Comparison of ENCODE assay signal across 1 cellular context in the genomic region with DNA sequence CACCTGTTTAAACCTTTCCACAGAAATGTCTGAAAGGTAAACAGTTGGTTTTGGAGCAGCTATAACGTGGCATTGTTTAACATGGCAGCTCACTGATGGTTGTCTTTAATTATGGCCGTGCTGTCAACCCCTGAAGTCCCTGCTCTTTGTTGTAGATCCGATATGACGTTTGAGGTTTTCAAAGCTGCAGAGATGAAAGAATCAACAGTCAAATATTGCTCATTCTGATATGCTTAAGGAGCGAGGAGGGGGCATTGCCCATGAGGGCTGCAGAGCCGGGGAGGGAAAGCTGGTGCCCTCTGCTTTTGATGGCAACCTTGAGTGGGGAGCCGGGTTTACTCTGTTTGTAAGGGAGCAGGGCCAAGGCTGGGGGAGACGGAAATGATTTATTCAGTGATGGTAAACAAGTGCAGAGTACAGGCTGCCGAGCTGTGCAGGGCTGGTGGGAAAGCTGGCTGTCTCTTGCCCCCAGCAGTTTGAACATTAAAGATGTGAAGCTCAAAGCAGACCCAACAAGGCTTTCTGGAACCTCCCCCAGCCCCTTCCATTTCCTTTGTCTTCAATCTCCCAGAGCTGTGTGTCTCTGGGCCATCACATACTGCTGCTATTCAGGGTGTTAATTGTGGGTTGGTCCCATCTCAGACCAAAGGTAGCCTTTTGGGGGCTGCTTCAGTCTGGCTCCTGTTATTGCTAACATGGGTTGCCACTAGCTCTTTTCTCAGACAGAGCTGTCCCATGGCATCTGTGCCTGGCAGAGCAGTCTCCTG.
A peak's percentile ranks its signal among the peaks of the same experiment; 100 is the strongest.
TF ChIP-seq lines count a peak whose summit lies in the region.

No MANE protein-coding gene starts in this region.

TF ChIP-seq in HepG2, 621 proteins besides CTCF, POLR2A, EP300 and RAD21 (continued from another document and continues in another):
- TF ChIP-seq ZBTB40 (IDR thresholded peaks at IDR 0.05), result no peak
- peak; percentile 51; the same call in 1 of the 2 replicates for TF ChIP-seq ZBTB40 (CRISPR knock-in tag; IDR thresholded peaks at IDR 0.05)
- no peak for TF ChIP-seq ZNF230 (CRISPR knock-in tag; IDR thresholded peaks at IDR 0.05)
- TF ChIP-seq DBP (CRISPR knock-in tag; IDR thresholded peaks at IDR 0.05; ENCODE audit: not compliant biosample characterization), result no peak
- no peak for TF ChIP-seq SRF (IDR thresholded peaks at IDR 0.05; ENCODE audit: low read depth, low read length)
- no peak for TF ChIP-seq ZNF570 (CRISPR knock-in tag; IDR thresholded peaks at IDR 0.05; ENCODE audit: borderline replicate concordance)
- TF ChIP-seq, protein P1, sequence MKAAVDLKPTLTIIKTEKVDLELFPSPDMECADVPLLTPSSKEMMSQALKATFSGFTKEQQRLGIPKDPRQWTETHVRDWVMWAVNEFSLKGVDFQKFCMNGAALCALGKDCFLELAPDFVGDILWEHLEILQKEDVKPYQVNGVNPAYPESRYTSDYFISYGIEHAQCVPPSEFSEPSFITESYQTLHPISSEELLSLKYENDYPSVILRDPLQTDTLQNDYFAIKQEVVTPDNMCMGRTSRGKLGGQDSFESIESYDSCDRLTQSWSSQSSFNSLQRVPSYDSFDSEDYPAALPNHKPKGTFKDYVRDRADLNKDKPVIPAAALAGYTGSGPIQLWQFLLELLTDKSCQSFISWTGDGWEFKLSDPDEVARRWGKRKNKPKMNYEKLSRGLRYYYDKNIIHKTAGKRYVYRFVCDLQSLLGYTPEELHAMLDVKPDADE (CRISPR knock-in tag; IDR thresholded peaks at IDR 0.05), result no peak
- TF ChIP-seq, protein P2, sequence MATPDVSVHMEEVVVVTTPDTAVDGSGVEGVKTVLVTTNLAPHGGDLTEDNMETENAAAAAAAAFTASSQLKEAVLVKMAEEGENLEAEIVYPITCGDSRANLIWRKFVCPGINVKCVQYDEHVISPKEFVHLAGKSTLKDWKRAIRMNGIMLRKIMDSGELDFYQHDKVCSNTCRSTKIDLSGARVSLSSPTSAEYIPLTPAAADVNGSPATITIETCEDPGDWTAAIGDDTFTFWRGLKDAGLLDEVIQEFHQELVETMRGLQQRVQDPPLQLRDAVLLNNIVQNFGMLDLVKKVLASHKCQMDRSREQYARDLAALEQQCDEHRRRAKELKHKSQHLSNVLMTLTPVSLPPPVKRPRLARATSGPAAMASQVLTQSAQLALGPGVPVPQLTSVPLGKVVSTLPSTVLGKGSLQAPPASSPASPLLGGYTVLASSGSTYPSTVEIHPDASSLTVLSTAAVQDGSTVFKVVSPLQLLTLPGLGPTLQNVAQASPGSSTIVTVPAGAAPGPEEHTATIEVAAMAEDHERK (CRISPR knock-in tag; IDR thresholded peaks at IDR 0.05; ENCODE audit: low read depth), result no peak
- peak; percentile 87 for TF ChIP-seq SOX13 (IDR thresholded peaks at IDR 0.05)
- peak in 1 of 2 experiments; percentile 94; a peak in 2 of 4 replicates for TF ChIP-seq SOX13 (CRISPR knock-in tag; conservative IDR thresholded peaks at IDR 0.05 in 1 of 2, IDR thresholded peaks at IDR 0.05 in 1 of 2)
- TF ChIP-seq, protein P3, sequence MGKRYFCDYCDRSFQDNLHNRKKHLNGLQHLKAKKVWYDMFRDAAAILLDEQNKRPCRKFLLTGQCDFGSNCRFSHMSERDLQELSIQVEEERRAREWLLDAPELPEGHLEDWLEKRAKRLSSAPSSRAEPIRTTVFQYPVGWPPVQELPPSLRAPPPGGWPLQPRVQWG (CRISPR knock-in tag; IDR thresholded peaks at IDR 0.05; ENCODE audit: borderline replicate concordance, low read depth), result no peak
- no peak for TF ChIP-seq NFYC (CRISPR knock-in tag; IDR thresholded peaks at IDR 0.05)
- peak; percentile 97 for TF ChIP-seq ETV5 (CRISPR knock-in tag; IDR thresholded peaks at IDR 0.05; ENCODE audit: borderline replicate concordance)
- no peak for TF ChIP-seq JDP2 (CRISPR knock-in tag; IDR thresholded peaks at IDR 0.05; ENCODE audit: borderline replicate concordance)
- no peak for TF ChIP-seq ZSCAN22 (CRISPR knock-in tag; IDR thresholded peaks at IDR 0.05)
- TF ChIP-seq PHF5A (CRISPR knock-in tag; IDR thresholded peaks at IDR 0.05; ENCODE audit: low read depth, unreplicated experiment), result peak; percentile 76
- 0 out of 2 replicates have a peak, but pooled peaks have one; percentile 43 for TF ChIP-seq ZNF431 (CRISPR knock-in tag; IDR thresholded peaks at IDR 0.05; ENCODE audit: borderline replicate concordance, low read depth)
- no peak for TF ChIP-seq ZNF776 (CRISPR knock-in tag; IDR thresholded peaks at IDR 0.05)
- TF ChIP-seq YEATS4 (CRISPR knock-in tag; IDR thresholded peaks at IDR 0.05; ENCODE audit: borderline replicate concordance), result peak; percentile 44; the same call in 1 of the 2 replicates
- TF ChIP-seq TBL1XR1 (IDR thresholded peaks at IDR 0.05; ENCODE audit: borderline replicate concordance, low read length, partially characterized antibody), result no peak
- TF ChIP-seq ZBTB14 (CRISPR knock-in tag; IDR thresholded peaks at IDR 0.05), result no peak
- TF ChIP-seq RCOR2 (CRISPR knock-in tag; IDR thresholded peaks at IDR 0.05), result peak; percentile 93; the same call in 1 of the 2 replicates
- no peak for TF ChIP-seq RFX3 (CRISPR knock-in tag; IDR thresholded peaks at IDR 0.05)
- TF ChIP-seq ZNF484 (CRISPR knock-in tag; IDR thresholded peaks at IDR 0.05; ENCODE audit: borderline replicate concordance, low read depth), result no peak
- no peak; the same call in 1 of the 2 replicates for TF ChIP-seq ZNF556 (CRISPR knock-in tag; IDR thresholded peaks at IDR 0.05; ENCODE audit: borderline replicate concordance)
- no peak for TF ChIP-seq IKZF4 (CRISPR knock-in tag; IDR thresholded peaks at IDR 0.05; ENCODE audit: borderline replicate concordance, low read depth, not compliant biosample characterization)
- TF ChIP-seq FOSL2 (CRISPR knock-in tag; IDR thresholded peaks at IDR 0.05), result peak; percentile 87
- TF ChIP-seq, protein P4, sequence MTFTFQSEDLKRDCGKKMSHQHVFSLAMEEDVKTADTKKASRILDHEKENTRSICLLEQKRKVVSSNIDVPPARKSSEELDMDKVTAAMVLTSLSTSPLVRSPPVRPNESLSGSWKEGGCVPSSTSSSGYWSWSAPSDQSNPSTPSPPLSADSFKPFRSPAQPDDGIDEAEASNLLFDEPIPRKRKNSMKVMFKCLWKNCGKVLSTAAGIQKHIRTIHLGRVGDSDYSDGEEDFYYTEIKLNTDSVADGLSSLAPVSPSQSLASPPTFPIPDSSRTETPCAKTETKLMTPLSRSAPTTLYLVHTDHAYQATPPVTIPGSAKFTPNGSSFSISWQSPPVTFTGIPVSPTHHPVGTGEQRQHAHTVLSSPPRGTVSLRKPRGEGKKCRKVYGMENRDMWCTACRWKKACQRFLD (CRISPR knock-in tag; IDR thresholded peaks at IDR 0.05; ENCODE audit: borderline replicate concordance), result no peak
- TF ChIP-seq MZF1 (CRISPR knock-in tag; IDR thresholded peaks at IDR 0.05; ENCODE audit: borderline replicate concordance), result no peak
- no peak for TF ChIP-seq LBX2 (CRISPR knock-in tag; IDR thresholded peaks at IDR 0.05; ENCODE audit: borderline replicate concordance)
- peak; percentile 56; the same call in 1 of the 2 replicates for TF ChIP-seq SMYD3 (CRISPR knock-in tag; IDR thresholded peaks at IDR 0.05)
- TF ChIP-seq KAT7 (CRISPR knock-in tag; IDR thresholded peaks at IDR 0.05; ENCODE audit: borderline replicate concordance), result peak; percentile 58
- TF ChIP-seq ZNF784 (CRISPR knock-in tag; IDR thresholded peaks at IDR 0.05; ENCODE audit: borderline replicate concordance), result no peak
- peak; percentile 84 for TF ChIP-seq HOXD1 (CRISPR knock-in tag; IDR thresholded peaks at IDR 0.05)
- no peak for TF ChIP-seq SNRNP70 (IDR thresholded peaks at IDR 0.05; ENCODE audit: low read depth, low read length)
- no peak for TF ChIP-seq ZC3H13 (CRISPR knock-in tag; IDR thresholded peaks at IDR 0.05)
- TF ChIP-seq, protein P5, sequence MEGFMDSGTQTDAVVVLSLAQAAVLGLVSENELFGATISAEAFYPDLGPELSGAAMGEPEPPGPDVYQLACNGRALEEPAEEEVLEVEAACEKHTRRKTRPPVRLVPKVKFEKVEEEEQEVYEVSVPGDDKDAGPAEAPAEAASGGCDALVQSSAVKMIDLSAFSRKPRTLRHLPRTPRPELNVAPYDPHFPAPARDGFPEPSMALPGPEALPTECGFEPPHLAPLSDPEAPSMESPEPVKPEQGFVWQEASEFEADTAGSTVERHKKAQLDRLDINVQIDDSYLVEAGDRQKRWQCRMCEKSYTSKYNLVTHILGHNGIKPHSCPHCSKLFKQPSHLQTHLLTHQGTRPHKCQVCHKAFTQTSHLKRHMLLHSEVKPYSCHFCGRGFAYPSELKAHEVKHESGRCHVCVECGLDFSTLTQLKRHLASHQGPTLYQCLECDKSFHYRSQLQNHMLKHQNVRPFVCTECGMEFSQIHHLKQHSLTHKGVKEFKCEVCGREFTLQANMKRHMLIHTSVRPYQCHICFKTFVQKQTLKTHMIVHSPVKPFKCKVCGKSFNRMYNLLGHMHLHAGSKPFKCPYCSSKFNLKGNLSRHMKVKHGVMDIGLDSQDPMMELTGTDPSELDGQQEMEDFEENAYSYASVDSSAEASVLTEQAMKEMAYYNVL (CRISPR knock-in tag; IDR thresholded peaks at IDR 0.05; ENCODE audit: borderline replicate concordance), result peak; percentile 86
- no peak for TF ChIP-seq RBAK (CRISPR knock-in tag; IDR thresholded peaks at IDR 0.05)
- TF ChIP-seq ZNF558 (CRISPR knock-in tag; IDR thresholded peaks at IDR 0.05; ENCODE audit: borderline replicate concordance), result no peak
